Comparison of ENCODE assay signal across 8 cellular contexts in genomic region chr3:71724171-71724453, GRCh38. TPM values are rescaled to one million over a fixed set of nuclear protein-coding genes. Genes with fewer than 3 reads are reported as not detected.
DNase-seq lines count a peak whose midpoint lies in the region; ATAC-seq and TF ChIP-seq lines count a peak whose summit lies in the region.

No MANE protein-coding gene starts in this region.

- H3K4me1 ChIP-seq in ACC112 (ENCODE audit: control insufficient read depth, insufficient read depth, low read length, unreplicated experiment) (peaks cover 3% of the 10 kb centered on the region), duodenal mucosa (ENCODE audit: control insufficient read depth in 1 of 2, insufficient read depth in 2 of 2, low read length in 2 of 2) (peaks cover 10 to 13% of the 10 kb centered on the region in 2 donors)

- TF ChIP-seq CTCF in natural killer cell (IDR thresholded peaks at IDR 0.05) = no peak

- peaks cover 21 to 28% (median 23%) of the 10 kb centered on the region in 3 donors for H3K4me1 Mint-ChIP-seq in IgD-negative memory B cell
- peaks cover 62 to 64% of the 10 kb centered on the region in 2 donors for H3K4me1 Mint-ChIP-seq in natural killer cell

- H3K9me3 Mint-ChIP-seq in IgD-negative memory B cell = no peaks in the 10 kb centered on the region
- no peaks in the 10 kb centered on the region for H3K9me3 Mint-ChIP-seq in natural killer cell

- no peaks in the 10 kb centered on the region for H3K9me3 ChIP-seq in duodenal mucosa (ENCODE audit: control insufficient read depth in 1 of 2, low read length in 2 of 2)

- intact Hi-C loops in natural killer cell (cut with micrococcal nuclease) = loop anchor here (10.0 kb wide), 2 partner anchors 381 to 721 kb away; partner anchors contain the start of gene RYBP

- H3K36me3 Mint-ChIP-seq in IgD-negative memory B cell = peaks cover 3% of the 10 kb centered on the region
- H3K36me3 Mint-ChIP-seq in natural killer cell = peaks cover 8% of the 10 kb centered on the region

- H3K27ac ChIP-seq in ACC112 (ENCODE audit: low read depth, low read length) (no peak overlapping the region), duodenal mucosa (ENCODE audit: low read depth, low read length) (no peak overlapping the region)

- peaks cover 64% of the 10 kb centered on the region for H3K27me3 ChIP-seq in ACC112 (ENCODE audit: insufficient read depth, low read length)
- no peaks in the 10 kb centered on the region for H3K27me3 ChIP-seq in duodenal mucosa (ENCODE audit: control insufficient read depth in 1 of 2, insufficient read depth in 2 of 2, low read length in 2 of 2)

- H3K4me3 Mint-ChIP-seq in IgD-negative memory B cell (peak overlapping the region; percentile 81 to 93 (median 87)), natural killer cell (peak overlapping the region; percentile 100)

- H3K9ac ChIP-seq in duodenal mucosa (ENCODE audit: low read depth in 1 of 2, low read length in 2 of 2) = peak overlapping the region; percentile 73 to 88

- H3K79me2 ChIP-seq in ACC112 (ENCODE audit: control insufficient read depth, insufficient read depth, low read length, unreplicated experiment) = no peaks in the 10 kb centered on the region

- H3K27ac Mint-ChIP-seq in IgD-negative memory B cell = peak overlapping the region; percentile 20 to 93 (median 68)
- H3K27ac Mint-ChIP-seq in natural killer cell = peak overlapping the region; percentile 95 to 97

- H3K4me3 ChIP-seq in ACC112 (ENCODE audit: low read depth, low read length) (peak overlapping the region; percentile 88), duodenal mucosa (ENCODE audit: low read depth in 1 of 2, low read length in 2 of 2) (peak overlapping the region; percentile 79 to 91)

- H2AFZ ChIP-seq in ACC112 (ENCODE audit: low read length, unreplicated experiment) = no peak overlapping the region

- H3K27me3 Mint-ChIP-seq in IgD-negative memory B cell (peaks cover 12% of the 10 kb centered on the region), natural killer cell (ENCODE audit: low read depth in 2 of 2) (no peaks in the 10 kb centered on the region)

- DNase-seq in natural killer cell (no peak), GM03348 (ENCODE audit: low spot score) (no peak), NCI-H146 (lab: John Stamatoyannopoulos, UW) (no peak)

- H3K36me3 ChIP-seq in ACC112 (ENCODE audit: insufficient read depth, low read length) (no peaks in the 10 kb centered on the region), duodenal mucosa (ENCODE audit: control insufficient read depth in 1 of 2, insufficient read depth in 2 of 2, low read length in 2 of 2) (no peaks in the 10 kb centered on the region)

- ATAC-seq in natural killer cell (no peak), GM18502 (IDR thresholded peaks at IDR 0.05; ENCODE audit: poor library complexity, unreplicated experiment) (no peak), GM18861 (IDR thresholded peaks at IDR 0.05; ENCODE audit: unreplicated experiment) (no peak)

RNA-seq across cellular contexts. Expression of gene EIF4E3, which starts 1.1 kb away (rescaled TPM):
- 1.7 TPM for polyA plus RNA-seq in IgD-negative memory B cell
- total RNA-seq in natural killer cell = 10 to 100 TPM; 44.9 to 52.2 (median 46.7) TPM

RNA-seq across cellular contexts. Expression of gene GPR27, which starts 29.5 kb away (rescaled TPM):
- polyA plus RNA-seq in IgD-negative memory B cell = 0.11 TPM
- 1 to 10 TPM in 1 of 3 donors, under 1 TPM in 1, not detected in 1; 0.14 to 2.8 TPM for total RNA-seq in natural killer cell
